Comparison of ENCODE assay signal across 21 cellular contexts in the genomic region with DNA sequence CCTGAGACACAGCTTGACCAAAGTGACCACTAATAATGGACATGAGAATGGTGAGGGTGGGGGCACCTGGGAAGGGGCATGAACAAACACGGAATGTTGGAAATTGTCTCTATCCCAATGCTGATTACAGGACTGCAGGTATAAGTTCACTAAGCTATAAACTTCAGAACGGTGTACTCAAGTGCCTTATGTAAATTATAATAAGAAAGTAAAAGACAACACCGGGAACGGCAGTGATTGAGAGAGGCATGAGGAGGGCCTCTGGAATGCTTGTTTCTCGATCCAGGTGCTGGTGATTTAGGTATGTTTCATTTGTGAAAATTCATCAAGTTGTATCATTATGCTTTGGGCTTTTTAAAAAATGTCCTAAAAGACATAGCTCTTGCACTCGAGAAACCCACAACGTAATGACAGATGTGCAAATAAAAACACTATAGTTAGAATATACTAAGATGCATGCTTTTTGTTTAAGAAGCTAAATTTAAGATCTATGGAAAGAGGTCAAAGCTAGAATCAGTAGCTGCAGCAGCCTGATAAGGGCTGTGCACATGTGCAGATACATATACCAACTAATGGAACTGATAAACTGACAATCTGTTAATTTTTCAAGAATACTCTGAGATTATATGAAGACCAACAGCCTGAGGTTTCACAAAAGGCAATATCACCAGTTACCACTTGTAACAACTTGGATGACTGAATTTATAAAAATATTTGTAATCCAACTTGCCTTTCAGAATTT.
"Had no signal": no experiment of that assay in that cellular context is flagged by ENCODE, and none has a peak within 500 bp of the region (broad histone marks: within the 10 kb centered on the region; RNA-seq: fewer than 3 reads in every experiment).

No MANE protein-coding gene starts in this region.

- DNase-seq: dorsolateral prefrontal cortex; effector CD8-positive, alpha-beta T cell; gastrocnemius medialis; heart right ventricle; hypothalamus; left ventricle myocardium superior; mesendoderm; naive thymus-derived CD4-positive, alpha-beta T cell; nephron progenitor cell; spleen; stimulated activated CD4-positive, alpha-beta T cell treated with anti-CD3 and anti-CD28 coated beads, Interleukin-15, amount 100 ng/mL, for 24 hours; stimulated activated CD4-positive, alpha-beta T cell treated with anti-CD3 and anti-CD28 coated beads, Interleukin-2, amount 100 ng/mL, for 24 hours; stimulated activated CD4-positive, alpha-beta T cell treated with anti-CD3 and anti-CD28 coated beads, Interleukin-4, amount 100 ng/mL, for 4 hours; stimulated activated naive B cell treated with anti-CD40 and anti-IgM and Interleukin-4, amounts not matched to agents 10 μg/mL and 1 μg/mL and 100 μg/mL, for 72 hours; stimulated activated naive CD8-positive, alpha-beta T cell treated with anti-CD3 and anti-CD28 coated beads, Interleukin-15, amount 100 ng/mL, for 72 hours; testis had no signal

- ATAC-seq: gastrocnemius medialis; heart right ventricle; left ventricle myocardium superior; naive thymus-derived CD4-positive, alpha-beta T cell; sciatic nerve; stimulated activated naive B cell treated with anti-CD40 and anti-IgM and Interleukin-4, amounts not matched to agents 10 μg/mL and 1 μg/mL and 100 μg/mL, for 72 hours; stimulated activated naive CD8-positive, alpha-beta T cell treated with anti-CD3 and anti-CD28 coated beads, Interleukin-15, amount 100 ng/mL, for 72 hours had no signal

- H3K9me3 ChIP-seq: esophagus muscularis mucosa, gastrocnemius medialis, heart right ventricle, spleen, testis had no signal

- H3K4me3 Mint-ChIP-seq: naive thymus-derived CD4-positive, alpha-beta T cell; nephron progenitor cell; stimulated activated naive B cell treated with anti-CD40 and anti-IgM and Interleukin-4, amounts not matched to agents 10 μg/mL and 1 μg/mL and 100 μg/mL, for 72 hours; stimulated activated naive CD8-positive, alpha-beta T cell treated with anti-CD3 and anti-CD28 coated beads, Interleukin-15, amount 100 ng/mL, for 72 hours had no signal

- H3K27me3 ChIP-seq: dorsolateral prefrontal cortex, esophagus muscularis mucosa, gastrocnemius medialis, heart right ventricle, spleen, testis had no signal

- H3K4me1 ChIP-seq: testis had no signal

- H3K9me3 Mint-ChIP-seq: naive thymus-derived CD4-positive, alpha-beta T cell; nephron progenitor cell; stimulated activated naive B cell treated with anti-CD40 and anti-IgM and Interleukin-4, amounts not matched to agents 10 μg/mL and 1 μg/mL and 100 μg/mL, for 72 hours; stimulated activated naive CD8-positive, alpha-beta T cell treated with anti-CD3 and anti-CD28 coated beads, Interleukin-15, amount 100 ng/mL, for 72 hours had no signal

- FAIRE-seq: endometrium, urothelium cell line had no signal

- H3K27me3 Mint-ChIP-seq: naive thymus-derived CD4-positive, alpha-beta T cell; stimulated activated naive B cell treated with anti-CD40 and anti-IgM and Interleukin-4, amounts not matched to agents 10 μg/mL and 1 μg/mL and 100 μg/mL, for 72 hours; stimulated activated naive CD8-positive, alpha-beta T cell treated with anti-CD3 and anti-CD28 coated beads, Interleukin-15, amount 100 ng/mL, for 72 hours had no signal

- H3K4me3 ChIP-seq: coronary artery, dorsolateral prefrontal cortex, esophagus muscularis mucosa, gastrocnemius medialis, heart right ventricle, spleen, testis had no signal

- H3K27ac ChIP-seq: coronary artery, dorsolateral prefrontal cortex, esophagus muscularis mucosa, gastrocnemius medialis, heart right ventricle, spleen, testis had no signal

- H3K27ac Mint-ChIP-seq: naive thymus-derived CD4-positive, alpha-beta T cell; nephron progenitor cell; stimulated activated naive B cell treated with anti-CD40 and anti-IgM and Interleukin-4, amounts not matched to agents 10 μg/mL and 1 μg/mL and 100 μg/mL, for 72 hours; stimulated activated naive CD8-positive, alpha-beta T cell treated with anti-CD3 and anti-CD28 coated beads, Interleukin-15, amount 100 ng/mL, for 72 hours had no signal
